ENCODE assay signal across 18 cellular contexts in genomic region chr17:32933881-32934280, GRCh38. TPM values are rescaled to one million over a fixed set of nuclear protein-coding genes. Genes with fewer than 3 reads are reported as not detected.
DNase-seq lines count a peak whose midpoint lies in the region; ATAC-seq and TF ChIP-seq lines count a peak whose summit lies in the region.
"Had no signal": no experiment of that assay in that cellular context is flagged by ENCODE, and none has a peak within 500 bp of the region (broad histone marks: within the 10 kb centered on the region; RNA-seq: fewer than 3 reads in every experiment).

No MANE protein-coding gene starts in this region.

- 0 out of 2 replicates have a peak overlapping the region, but pooled peaks have one; percentile 34 for H3K23ac ChIP-seq in IMR-90 (ENCODE audit: low read depth, low read length)

- H4K91ac ChIP-seq in IMR-90 (ENCODE audit: insufficient read depth, low read depth, low read length) = no peak overlapping the region

- no peak overlapping the region for H2AK9ac ChIP-seq in IMR-90 (replicated peaks; ENCODE audit: low read depth, low read length, poor library complexity)

- H2BK15ac ChIP-seq in IMR-90 (ENCODE audit: low read depth, low read length) = no peak overlapping the region

- no peak overlapping the region for H4K5ac ChIP-seq in IMR-90 (ENCODE audit: low read depth, low read length)

- TF ChIP-seq RAD21 in IMR-90 (IDR thresholded peaks at IDR 0.05; ENCODE audit: low read length) = no peak

- no peak for TF ChIP-seq POLR2A in IMR-90 (IDR thresholded peaks at IDR 0.05; ENCODE audit: low read depth, low read length)

- H3K18ac ChIP-seq in IMR-90 (ENCODE audit: low read depth, low read length) = no peak overlapping the region

- no peak overlapping the region for H3K14ac ChIP-seq in IMR-90 (replicated peaks; ENCODE audit: low read depth, low read length)

- dilution Hi-C loops in IMR-90 (cut with HindIII; ENCODE audit: low sequenced_read_pairs, unreplicated experiment) = no loop called here

- H3K9ac ChIP-seq in IMR-90 (ENCODE audit: low read depth, low read length) = no peak overlapping the region

- no peaks in the 10 kb centered on the region for H3K9me3 ChIP-seq in IMR-90 (ENCODE audit: control insufficient read depth, insufficient read depth, low read length)
- H3K9me3 ChIP-seq in MG63 = no peaks in the 10 kb centered on the region
- H3K9me3 ChIP-seq: HAP-1 had no signal

- peaks cover 24% of the 10 kb centered on the region for H3K4me1 Mint-ChIP-seq in mesothelial cell of epicardium

- no peak overlapping the region for H3K4ac ChIP-seq in IMR-90 (ENCODE audit: low read depth, low read length)

- peaks cover 43% of the 10 kb centered on the region for H3K36me3 Mint-ChIP-seq in mesothelial cell of epicardium
- H3K36me3 Mint-ChIP-seq: CD8-positive, alpha-beta memory T cell had no signal

- no peak overlapping the region for H2BK20ac ChIP-seq in IMR-90 (ENCODE audit: low read depth, low read length)

- no peak overlapping the region for H4K8ac ChIP-seq in IMR-90 (ENCODE audit: low read depth in 2 of 2, low read length in 2 of 2)

- CTCF ChIA-PET in IMR-90 (lab: Yijun Ruan, JAX) = no interaction called here

- H2BK5ac ChIP-seq in IMR-90 (ENCODE audit: low read depth, low read length, poor library complexity, severe bottlenecking) = no peak overlapping the region

- TF ChIP-seq CTCF in IMR-90 (conservative IDR thresholded peaks at IDR 0.05; ENCODE audit: low read depth, low read length) (no peak), mesothelial cell of epicardium (IDR thresholded peaks at IDR 0.05; ENCODE audit: unreplicated experiment) (no peak)

- in situ Hi-C loops in IMR-90 (cut with MboI; ENCODE audit: low sequenced_read_pairs) = no loop called here

- no peak overlapping the region for H3K56ac ChIP-seq in IMR-90 (ENCODE audit: extremely low read depth, insufficient read depth, low read length)

- no TSS peak for BruUV-seq in IMR-90 (replicated peaks; lab: Mats Ljungman, UMichigan)

- WGBS in IMR-90 (ENCODE audit: extremely low coverage in 2 of 2, insufficient read length in 1 of 2), 2 experiments = no CpG with 5 or more reads among the region's 2 CpGs

- H4K20me1 ChIP-seq in IMR-90 (ENCODE audit: insufficient read depth, low read length) = peaks cover 9% of the 10 kb centered on the region; the same call in 1 of the 2 replicates

- POLR2A ChIA-PET in IMR-90 (lab: Charles Lee; ENCODE audit: unreplicated experiment) = no interaction called here

- H3K9me3 Mint-ChIP-seq in mesothelial cell of epicardium = no peaks in the 10 kb centered on the region
- H3K9me3 Mint-ChIP-seq: CD8-positive, alpha-beta memory T cell had no signal

- H3K4me1 ChIP-seq in IMR-90 (ENCODE audit: control insufficient read depth, insufficient read depth, low read length) = peaks cover 13% of the 10 kb centered on the region

- peak; percentile 36 for ATAC-seq in IMR-90 (ENCODE audit: low read depth)
- ATAC-seq: SK-N-SH treated with all-trans-retinoic acid at 6 μM for 48 hours had no signal

- no peak overlapping the region for H2AK5ac ChIP-seq in IMR-90 (ENCODE audit: low read depth, low read length)

- H3K27ac ChIP-seq in IMR-90 (ENCODE audit: insufficient read depth, low read length) (no peak overlapping the region), substantia nigra (ENCODE audit: low read depth, low read length, poor library complexity, severe bottlenecking) (peak overlapping the region; percentile 54)

- intact Hi-C loops in IMR-90 (cut with micrococcal nuclease) = no loop called here

- H3K27ac Mint-ChIP-seq in mesothelial cell of epicardium = peak overlapping the region; percentile 31
- H3K27ac Mint-ChIP-seq: CD8-positive, alpha-beta memory T cell had no signal

- H3K36me3 ChIP-seq in IMR-90 (ENCODE audit: control insufficient read depth, insufficient read depth, low read length) = peaks cover 52% of the 10 kb centered on the region
- no peaks in the 10 kb centered on the region for H3K36me3 ChIP-seq in MG63

- H3K9me1 ChIP-seq in IMR-90 (ENCODE audit: insufficient read depth, low read length) = peaks cover 34% of the 10 kb centered on the region

- H2AFZ ChIP-seq in IMR-90 (replicated peaks; ENCODE audit: low read length, poor library complexity) = no peak overlapping the region

- no peak overlapping the region for H3K4me3 ChIP-seq in IMR-90 (ENCODE audit: insufficient read depth, low read depth, low read length)
- H3K4me3 ChIP-seq in MG63 = no peak overlapping the region
- H3K4me3 ChIP-seq: HAP-1 had no signal

- peaks cover 7 to 43% of the 10 kb centered on the region in 2 experiments for H3K79me1 ChIP-seq in IMR-90 (ENCODE audit: low read depth in 1 of 2, low read length in 2 of 2)

- no peaks in the 10 kb centered on the region for H3K27me3 ChIP-seq in IMR-90 (ENCODE audit: control insufficient read depth, insufficient read depth, low read length)
- H3K27me3 ChIP-seq in MG63 = 0 out of 2 replicates have a peak, but pooled peaks cover 2% of the 10 kb centered on the region

- no peak overlapping the region for H2BK120ac ChIP-seq in IMR-90 (ENCODE audit: low read depth, low read length)

- no peak overlapping the region for H3K4me3 Mint-ChIP-seq in mesothelial cell of epicardium
- H3K4me3 Mint-ChIP-seq: CD8-positive, alpha-beta memory T cell had no signal

- H3K4me2 ChIP-seq in IMR-90 (ENCODE audit: low read depth, low read length) = no peak overlapping the region

- DNase-seq in IMR-90 (peak; percentile 18), ecto neural progenitor cell (ENCODE audit: low spot score) (peak; percentile 41), mesothelial cell of epicardium (ENCODE audit: low spot score in 2 of 2, unreplicated experiment in 2 of 2) (no peak), substantia nigra (lab: John Stamatoyannopoulos, UW) (no peak), DMS153 (lab: John Stamatoyannopoulos, UW) (no peak), NCI-H82 (lab: John Stamatoyannopoulos, UW) (no peak), MG63 (no peak)
- DNase-seq: C1 segment of cervical spinal cord; CD8-positive, alpha-beta memory T cell; DMS79 treated with DMSO at 0.1 percent for 48 hours; Kasumi-1; NCI-H1092 treated with DMSO at 0.1 percent for 48 hours; NCI-H510A treated with DMSO at 0.1 percent for 48 hours; NCI-H774; RPMI8226; SHP77 treated with DMSO at 0.1 percent for 48 hours had no signal

- no peaks in the 10 kb centered on the region for H3K27me3 Mint-ChIP-seq in mesothelial cell of epicardium (ENCODE audit: low read depth)

TF ChIP-seq in IMR-90, 13 proteins besides CTCF, POLR2A, EP300 and RAD21:
- TF ChIP-seq NFE2L2 (IDR thresholded peaks at IDR 0.05; ENCODE audit: low read depth, low read length) (no peak), RCOR1 (IDR thresholded peaks at IDR 0.05; ENCODE audit: insufficient replicate concordance, low read length) (no peak), CEBPB (IDR thresholded peaks at IDR 0.05; ENCODE audit: low read depth, low read length) (no peak), MAZ (IDR thresholded peaks at IDR 0.05; ENCODE audit: borderline replicate concordance, low read depth, low read length) (no peak), ELK1 (IDR thresholded peaks at IDR 0.05; ENCODE audit: borderline replicate concordance, low read depth, low read length) (no peak), BHLHE40 (IDR thresholded peaks at IDR 0.05; ENCODE audit: low read depth, low read length) (no peak), FOS (IDR thresholded peaks at IDR 0.05; ENCODE audit: low read depth, low read length) (no peak), MAFK (IDR thresholded peaks at IDR 0.05; ENCODE audit: low read depth, low read length) (no peak), CHD1 (IDR thresholded peaks at IDR 0.05; ENCODE audit: low read depth, low read length) (no peak), MXI1 (IDR thresholded peaks at IDR 0.05; ENCODE audit: borderline replicate concordance, low read depth, low read length) (no peak), SMC3 (IDR thresholded peaks at IDR 0.05; ENCODE audit: low read depth, low read length) (no peak), RFX5 (IDR thresholded peaks at IDR 0.05; ENCODE audit: low read depth, low read length) (no peak)
- TF ChIP-seq, protein P1, sequence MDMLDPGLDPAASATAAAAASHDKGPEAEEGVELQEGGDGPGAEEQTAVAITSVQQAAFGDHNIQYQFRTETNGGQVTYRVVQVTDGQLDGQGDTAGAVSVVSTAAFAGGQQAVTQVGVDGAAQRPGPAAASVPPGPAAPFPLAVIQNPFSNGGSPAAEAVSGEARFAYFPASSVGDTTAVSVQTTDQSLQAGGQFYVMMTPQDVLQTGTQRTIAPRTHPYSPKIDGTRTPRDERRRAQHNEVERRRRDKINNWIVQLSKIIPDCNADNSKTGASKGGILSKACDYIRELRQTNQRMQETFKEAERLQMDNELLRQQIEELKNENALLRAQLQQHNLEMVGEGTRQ (IDR thresholded peaks at IDR 0.05; ENCODE audit: low read depth, low read length) = no peak

RNA-seq across cellular contexts. Expression of gene TMEM98, which starts 5.9 kb away (rescaled TPM):
- 129 and 173 TPM in 2 replicates for total RNA-seq in IMR-90 (2012; rRNA removed)
- 195 TPM in 2 replicates for polyA plus RNA-seq in IMR-90 (2012; rRNA removed)
- 288 and 315 TPM in 2 replicates for polyA plus RNA-seq in IMR-90 (2012; cell fraction: cytosol; rRNA removed)
- 125 and 152 TPM in 2 replicates for polyA plus RNA-seq in IMR-90 (2012; cell fraction: nucleus; rRNA removed; ENCODE audit: low replicate concordance)
- total RNA-seq in mesothelial cell of epicardium = 205 to 216 TPM (median 206 TPM) in 3 replicates
- 7.4 and 24.3 TPM in 2 replicates for total RNA-seq in MG63 (2014; rRNA removed; shearing (Covaris generic); ENCODE audit: low replicate concordance)
- polyA plus RNA-seq: CD8-positive, alpha-beta memory T cell had no signal

RNA-seq across cellular contexts. Expression of gene MYO1D, which starts 57.0 kb away (rescaled TPM):
- 0.56 and 0.90 TPM in 2 replicates for total RNA-seq in IMR-90 (2012; rRNA removed)
- 0.63 and 0.67 TPM in 2 replicates for polyA plus RNA-seq in IMR-90 (2012; rRNA removed)
- 0.41 and 0.43 TPM in 2 replicates for polyA plus RNA-seq in IMR-90 (2012; cell fraction: cytosol; rRNA removed)
- polyA plus RNA-seq in IMR-90 (2012; cell fraction: nucleus; rRNA removed; ENCODE audit: low replicate concordance) = 0.13 and 0.42 TPM in 2 replicates
- 41.9 to 51.6 TPM (median 48.6 TPM) in 3 replicates for total RNA-seq in mesothelial cell of epicardium
- 0.81 and 1.3 TPM in 2 replicates for total RNA-seq in MG63 (2014; rRNA removed; shearing (Covaris generic); ENCODE audit: low replicate concordance)

RNA-seq across cellular contexts. Expression of gene SPACA3, which starts 57.8 kb away (rescaled TPM):
- total RNA-seq in IMR-90 (2012; rRNA removed) (not detected in 2 replicates), mesothelial cell of epicardium (not detected in 3 replicates)
- not detected in 2 replicates for polyA plus RNA-seq in IMR-90 (2012; rRNA removed)
- polyA plus RNA-seq in IMR-90 (2012; cell fraction: cytosol; rRNA removed) = not detected in 2 replicates
- not detected in 2 replicates for polyA plus RNA-seq in IMR-90 (2012; cell fraction: nucleus; rRNA removed; ENCODE audit: low replicate concordance)
- not detected in 2 replicates for total RNA-seq in MG63 (2014; rRNA removed; shearing (Covaris generic); ENCODE audit: low replicate concordance)
- total RNA-seq: CD8-positive, alpha-beta memory T cell had no signal
- polyA plus RNA-seq: CD8-positive, alpha-beta memory T cell had no signal

Comparison
In these comparisons a context has a peak if more than half of its experiments do, and no peak if none do; other contexts are left out.
1. DNase-seq: peak in IMR-90 (single experiment) and ecto neural progenitor cell (single experiment); none in mesothelial cell of epicardium (0 of 2), substantia nigra (0 of 49), DMS153 (single experiment), NCI-H82 (single experiment) and MG63 (single experiment).
2. RNA of gene MYO1D, which starts 57.0 kb away (total RNA-seq): 41.9 to 51.6 TPM in mesothelial cell of epicardium; 0.81 to 1.3 TPM in MG63 and 0.56 to 0.90 TPM in IMR-90; every median in the first group is over 10 times any median in the second.